23 cellular contexts compared by ENCODE assay signal in genomic region chr18:79389689-79390088, GRCh38. TPM values are rescaled to one million over a fixed set of nuclear protein-coding genes. Genes with fewer than 3 reads are reported as not detected.
"Had no signal": no experiment of that assay in that cellular context is flagged by ENCODE, and none has a peak within 500 bp of the region (broad histone marks: within the 10 kb centered on the region; RNA-seq: fewer than 3 reads in every experiment).

No MANE protein-coding gene starts in this region.

- H3K27ac ChIP-seq: HL-60, KMS-11, PC-9, Peyer's patch, SJCRH30 had no signal

- H3K27me3 ChIP-seq: SJCRH30 had no signal

- H3K9me3 ChIP-seq: Peyer's patch, SJCRH30 had no signal

- H3K9ac ChIP-seq: KMS-11 had no signal

- H3K36me3 Mint-ChIP-seq: IgD-negative memory B cell had no signal

- DNase-seq: Kasumi-1; NCI-H1092; NCI-H1436; NCI-H187 treated with DMSO at 0.1 percent for 48 hours; NCI-H2029 treated with DMSO at 0.1 percent for 48 hours; NCI-H2171 treated with DMSO at 0.1 percent for 48 hours; NCI-H345; NCI-H524; NCI-H526 treated with DMSO at 0.1 percent for 48 hours; NCI-H748 treated with DMSO at 0.1 percent for 48 hours; NK-92 treated with Interleukin-12 subunit alpha and Interleukin-12 subunit beta, amount 100 ng/mL, for 24 hours; OCI-M1; PC-9; Peyer's patch; SHP77 treated with DMSO at 0.1 percent for 48 hours; SJCRH30 had no signal

- H3K36me3 ChIP-seq: Peyer's patch, SJCRH30 had no signal

- H3K4me3 ChIP-seq: K562, PC-9, Peyer's patch, SJCRH30 had no signal

- H3K9me3 Mint-ChIP-seq: IgD-negative memory B cell had no signal

- ATAC-seq: K562, Right ventricle myocardium inferior, SK-N-SH treated with all-trans-retinoic acid at 6 μM for 48 hours had no signal

RNA-seq across cellular contexts. Expression of gene NFATC1, which starts 6.0 kb away (rescaled TPM):
- total RNA-seq: RPMI7951 had no signal
